In the genomic region with DNA sequence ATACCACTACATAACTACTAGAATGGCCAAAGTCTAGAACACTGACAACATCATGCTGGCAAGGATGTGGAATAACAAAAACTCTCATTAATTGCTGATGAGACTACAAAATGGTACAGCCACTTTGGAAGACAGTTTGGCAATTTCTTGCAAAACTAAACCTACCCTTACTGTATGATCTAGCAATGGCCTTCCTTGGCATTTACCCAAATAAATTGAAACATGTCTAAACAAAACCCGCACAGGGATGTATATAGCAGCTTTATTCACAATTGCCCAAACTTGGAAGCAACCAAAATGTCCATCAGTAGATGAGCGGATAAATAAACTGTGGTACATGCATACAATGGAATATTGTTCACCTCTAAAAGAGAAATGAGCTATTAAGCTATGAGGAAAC, we compare ENCODE assay signal across 26 cellular contexts.
"Had no signal": no experiment of that assay in that cellular context is flagged by ENCODE, and none has a peak within 500 bp of the region (broad histone marks: within the 10 kb centered on the region; RNA-seq: fewer than 3 reads in every experiment).

No MANE protein-coding gene starts in this region.

- H3K4me1 Mint-ChIP-seq: memory B cell; naive thymus-derived CD4-positive, alpha-beta T cell; natural killer cell had no signal

- H3K4me1 ChIP-seq: gastrocnemius medialis, heart right ventricle, left lung, lower lobe of right lung had no signal

- H3K4me3 ChIP-seq: coronary artery, dorsolateral prefrontal cortex, gastrocnemius medialis, heart right ventricle, left lung, lower lobe of right lung had no signal

- FAIRE-seq: colon, endothelial cell of umbilical vein, islet of Langerhans, keratinocyte had no signal

- H3K9me3 Mint-ChIP-seq: memory B cell, natural killer cell had no signal

- H3K9me3 ChIP-seq: gastrocnemius medialis, heart right ventricle, left lung, lower lobe of right lung had no signal

- H3K36me3 ChIP-seq: gastrocnemius medialis, heart right ventricle, left lung, lower lobe of right lung had no signal

- H3K27ac ChIP-seq: coronary artery, dorsolateral prefrontal cortex, epithelial cell of prostate, gastrocnemius medialis, heart right ventricle, left lung, lower lobe of right lung had no signal

- DNase-seq: dermis blood vessel endothelial cell; dorsolateral prefrontal cortex; effector CD4-positive, alpha-beta T cell; effector memory CD4-positive, alpha-beta T cell; erythroblast; foreskin melanocyte; gastrocnemius medialis; glutamatergic neuron; head of caudate nucleus; heart right ventricle; hippocampal formation; left cardiac atrium; left lung; left ventricle myocardium superior; lower lobe of right lung; mesendoderm; midbrain; naive thymus-derived CD4-positive, alpha-beta T cell; natural killer cell had no signal

- H3K27ac Mint-ChIP-seq: memory B cell; naive thymus-derived CD4-positive, alpha-beta T cell; natural killer cell had no signal

- H3K27me3 ChIP-seq: gastrocnemius medialis had no signal

- H3K36me3 Mint-ChIP-seq: memory B cell; naive thymus-derived CD4-positive, alpha-beta T cell; natural killer cell had no signal

- H3K4me3 Mint-ChIP-seq: memory B cell; naive thymus-derived CD4-positive, alpha-beta T cell; natural killer cell had no signal
